Comparison of ENCODE assay signal across 27 cellular contexts in the genomic region with DNA sequence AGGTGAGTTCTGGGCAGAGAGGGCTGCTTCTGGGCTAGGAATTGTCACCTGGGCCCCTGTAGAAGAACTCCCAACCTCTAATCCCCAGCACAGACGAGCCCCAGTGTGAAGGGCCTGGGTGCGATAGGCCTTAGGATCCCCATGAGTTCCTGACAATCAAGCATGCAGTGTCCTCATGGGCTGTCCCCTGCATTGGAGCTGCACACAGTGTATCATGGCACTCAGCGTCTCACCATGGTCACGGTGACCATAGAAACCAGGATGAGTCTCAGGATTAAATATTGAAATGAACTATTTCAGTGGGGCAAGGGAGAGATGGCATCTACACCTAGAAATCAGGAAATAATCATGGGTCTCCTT. TPM values are rescaled to one million over a fixed set of nuclear protein-coding genes. Genes with fewer than 3 reads are reported as not detected.
"Had no signal": no experiment of that assay in that cellular context is flagged by ENCODE, and none has a peak within 500 bp of the region (broad histone marks: within the 10 kb centered on the region; RNA-seq: fewer than 3 reads in every experiment).

No MANE protein-coding gene starts in this region.

- H3K4me3 ChIP-seq: left lung, prostate gland, transverse colon, uterus had no signal

- ATAC-seq: activated T-cell treated with anti-CD3 and anti-CD28 coated beads, Interleukin-2, amount 50 U/mL, for 72 hours; foreskin keratinocyte; natural killer cell; stimulated activated naive B cell treated with anti-CD40 and anti-IgM and Interleukin-4, amounts not matched to agents 10 μg/mL and 1 μg/mL and 100 μg/mL, for 72 hours had no signal

- H3K27ac ChIP-seq: foreskin keratinocyte, left lung, prostate gland, transverse colon, uterus had no signal

- H3K27me3 ChIP-seq: foreskin keratinocyte, uterus had no signal

- DNase-seq: activated CD4-positive, alpha-beta memory T cell treated with anti-CD3 and anti-CD28 coated beads for 36 hours; activated CD4-positive, alpha-beta T cell treated with anti-CD3 and anti-CD28 coated beads for 4 hours; activated CD4-positive, CD25-positive, alpha-beta regulatory T cell; activated effector memory CD4-positive, alpha-beta T cell treated with Interleukin-2 at 50 U/mL for 16 hours; activated naive CD4-positive, alpha-beta T cell treated with anti-CD3 and anti-CD28 coated beads for 36 hours; activated naive CD8-positive, alpha-beta T cell treated with anti-CD3 and anti-CD28 coated beads, Interleukin-2, amount 10 ng/mL, durations not matched to agents 7 days and 5 days; activated T-cell treated with anti-CD3 and anti-CD28 coated beads, Interleukin-2, amount 50 U/mL, for 72 hours; amniotic stem cell; cortex of kidney; foreskin keratinocyte; left lung; mammary epithelial cell; natural killer cell; stimulated activated CD4-positive, alpha-beta T cell treated with anti-CD3 and anti-CD28 coated beads, Interleukin-2, amount 100 ng/mL, for 48 hours; stimulated activated CD8-positive, alpha-beta memory T cell treated with anti-CD3 and anti-CD28 coated beads, Interleukin-4, amount 100 ng/mL, for 48 hours; stimulated activated naive B cell treated with anti-CD40 and anti-IgM and Interleukin-4, amounts not matched to agents 10 μg/mL and 1 μg/mL and 100 μg/mL, for 72 hours; T1000; uterus had no signal

- H3K9me3 ChIP-seq: left lung, prostate gland, transverse colon, uterus had no signal

- H3K36me3 ChIP-seq: left lung, prostate gland, transverse colon, uterus had no signal

- H3K4me1 ChIP-seq: foreskin keratinocyte, left lung, prostate gland, transverse colon, uterus had no signal

RNA-seq across cellular contexts. Expression of a gene that starts 0.3 kb away (rescaled TPM):
- total RNA-seq: activated CD4-positive, alpha-beta memory T cell treated with anti-CD3 and anti-CD28 coated beads for 36 hours; activated naive CD4-positive, alpha-beta T cell treated with anti-CD3 and anti-CD28 coated beads for 36 hours; activated naive CD8-positive, alpha-beta T cell treated with anti-CD3 and anti-CD28 coated beads, Interleukin-2, amount 10 ng/mL, durations not matched to agents 7 days and 5 days; activated T-cell treated with anti-CD3 and anti-CD28 coated beads, Interleukin-2, amount 50 U/mL, for 72 hours; cerebellum; epithelial cell of proximal tubule; foreskin keratinocyte; glomerular endothelial cell; kidney epithelial cell; mammary epithelial cell; mesothelial cell of epicardium; natural killer cell; osteocyte; temporal lobe had no signal

RNA-seq across cellular contexts. Expression of a gene that starts 18.7 kb away (rescaled TPM):
- total RNA-seq: activated CD4-positive, alpha-beta memory T cell treated with anti-CD3 and anti-CD28 coated beads for 36 hours; activated naive CD4-positive, alpha-beta T cell treated with anti-CD3 and anti-CD28 coated beads for 36 hours; activated naive CD8-positive, alpha-beta T cell treated with anti-CD3 and anti-CD28 coated beads, Interleukin-2, amount 10 ng/mL, durations not matched to agents 7 days and 5 days; activated T-cell treated with anti-CD3 and anti-CD28 coated beads, Interleukin-2, amount 50 U/mL, for 72 hours; cerebellum; epithelial cell of proximal tubule; foreskin keratinocyte; glomerular endothelial cell; kidney epithelial cell; left lung; mammary epithelial cell; mesothelial cell of epicardium; natural killer cell; osteocyte; prostate gland; temporal lobe; transverse colon; uterus had no signal

RNA-seq across cellular contexts. Expression of a gene that starts 33.3 kb away (rescaled TPM):
- total RNA-seq: activated CD4-positive, alpha-beta memory T cell treated with anti-CD3 and anti-CD28 coated beads for 36 hours; activated naive CD4-positive, alpha-beta T cell treated with anti-CD3 and anti-CD28 coated beads for 36 hours; activated naive CD8-positive, alpha-beta T cell treated with anti-CD3 and anti-CD28 coated beads, Interleukin-2, amount 10 ng/mL, durations not matched to agents 7 days and 5 days; activated T-cell treated with anti-CD3 and anti-CD28 coated beads, Interleukin-2, amount 50 U/mL, for 72 hours; cerebellum; epithelial cell of proximal tubule; foreskin keratinocyte; glomerular endothelial cell; kidney epithelial cell; left lung; mammary epithelial cell; mesothelial cell of epicardium; natural killer cell; osteocyte; temporal lobe; transverse colon had no signal
